21 cellular contexts compared by ENCODE assay signal in the genomic region with DNA sequence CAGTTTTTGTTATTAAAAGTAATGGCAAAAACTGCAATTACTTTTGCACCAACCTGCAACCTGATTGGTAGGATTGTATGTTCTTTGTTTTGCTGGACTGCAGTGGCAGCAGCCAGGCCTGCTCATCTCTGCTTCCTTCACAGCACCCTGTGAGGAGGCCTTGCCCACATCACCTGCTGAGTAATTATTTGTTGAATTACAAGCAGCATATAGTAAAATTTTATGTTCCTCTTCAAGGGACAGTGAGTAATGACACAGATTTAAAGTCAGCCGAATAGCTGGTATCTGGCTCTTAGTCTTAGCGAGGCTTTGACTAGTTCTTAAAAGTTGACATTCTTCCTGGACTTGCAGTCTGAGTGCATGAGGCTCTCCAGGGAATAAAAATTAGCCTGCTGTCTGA.
"Had no signal": no experiment of that assay in that cellular context is flagged by ENCODE, and none has a peak within 500 bp of the region (broad histone marks: within the 10 kb centered on the region; RNA-seq: fewer than 3 reads in every experiment).

No MANE protein-coding gene starts in this region.

- H3K4me3 ChIP-seq: esophagus muscularis mucosa, left ventricle myocardium inferior, lung, right atrium auricular region, smooth muscle cell, stomach, tibial artery, upper lobe of right lung had no signal

- DNase-seq: activated CD4-positive, alpha-beta T cell treated with anti-CD3 and anti-CD28 coated beads for 1 hour; activated CD4-positive, alpha-beta T cell treated with anti-CD3 and anti-CD28 coated beads, Interleukin-2, amount 10 ng/mL, durations not matched to agents 7 days and 5 days; activated naive CD4-positive, alpha-beta T cell; activated T-cell treated with anti-CD3 and anti-CD28 coated beads for 4 hours; activated T-cell treated with anti-CD3 and anti-CD28 coated beads, Interleukin-2, amount 50 U/mL, for 72 hours; anterior cingulate cortex; endodermal cell; foreskin melanocyte; left ventricle myocardium inferior; mesendoderm; natural killer cell; stimulated activated CD4-positive, alpha-beta T cell treated with anti-CD3 and anti-CD28 coated beads, Interleukin-1b, Interleukin-23, amount 100 ng/mL, for 48 hours; stimulated activated CD4-positive, alpha-beta T cell treated with anti-CD3 and anti-CD28 coated beads, Interleukin-4, amount 100 ng/mL, for 4 hours; stimulated activated CD8-positive, alpha-beta memory T cell treated with anti-CD3 and anti-CD28 coated beads, Interleukin-4, amount 100 ng/mL, for 48 hours; stomach; tibial artery; upper lobe of right lung had no signal
